In the genomic region with DNA sequence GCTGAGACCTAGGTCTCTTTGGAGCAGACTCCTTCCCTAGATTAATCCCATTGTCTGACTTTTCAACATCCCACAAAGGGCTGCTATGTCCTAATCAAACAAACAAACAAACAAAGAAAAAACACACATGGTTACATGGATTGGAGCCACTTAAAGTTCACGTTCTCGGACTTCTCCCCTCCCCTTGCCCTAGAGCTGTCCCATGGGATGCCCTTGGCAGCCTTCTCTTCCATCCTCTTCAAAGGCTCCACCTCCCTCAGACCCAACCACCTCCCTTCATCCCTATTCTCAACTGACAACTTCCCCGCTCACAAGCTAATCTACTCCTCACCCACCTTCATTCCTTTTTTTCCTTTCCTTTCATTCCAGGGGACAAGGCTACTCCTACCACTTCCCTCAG, we compare ENCODE assay signal across 22 cellular contexts. TPM values are rescaled to one million over a fixed set of nuclear protein-coding genes. Genes with fewer than 3 reads are reported as not detected.
DNase-seq lines count a peak whose midpoint lies in the region; ATAC-seq and TF ChIP-seq lines count a peak whose summit lies in the region.
"Had no signal": no experiment of that assay in that cellular context is flagged by ENCODE, and none has a peak within 500 bp of the region (broad histone marks: within the 10 kb centered on the region; RNA-seq: fewer than 3 reads in every experiment).

No MANE protein-coding gene starts in this region.

- H3K4me1 ChIP-seq in right atrium auricular region (peaks cover 0 to 64% of the 10 kb centered on the region in 2 donors), left ventricle myocardium inferior (peaks cover 68% of the 10 kb centered on the region)

- peak; percentile 82 for DNase-seq in Right ventricle myocardium superior
- DNase-seq in right atrium auricular region (ENCODE audit: low spot score): no peak
- DNase-seq in left ventricle myocardium inferior: peak; percentile 70
- peak; percentile 81 for DNase-seq in sciatic nerve (ENCODE audit: low spot score)
- no peak for DNase-seq in NCI-H2196 (lab: John Stamatoyannopoulos, UW; ENCODE audit: unreplicated experiment)
- no peak for DNase-seq in activated CD4-positive, alpha-beta T cell treated with anti-CD3 and anti-CD28 coated beads, Interleukin-2, amount 50 U/mL, for 1 hour
- DNase-seq in NCI-H2081 treated with DMSO at 0.1 percent for 48 hours (lab: John Stamatoyannopoulos, UW): no peak
- DNase-seq in stimulated activated CD4-positive, alpha-beta T cell treated with anti-CD3 and anti-CD28 coated beads, Interleukin-2, amount 100 ng/mL, for 48 hours: no peak
- DNase-seq: activated CD4-positive, alpha-beta memory T cell treated with anti-CD3 and anti-CD28 coated beads, Interleukin-2, amount 10 ng/mL, durations not matched to agents 7 days and 5 days; caudate nucleus; CD4-positive, alpha-beta memory T cell; effector memory CD4-positive, alpha-beta T cell; foreskin fibroblast; mesenchymal stem cell; MG63; NCI-H2171 treated with DMSO at 0.1 percent for 48 hours; NK-92 treated with Interleukin-12 subunit alpha and Interleukin-12 subunit beta, amount 100 ng/mL, for 24 hours; stimulated activated CD4-positive, alpha-beta T cell treated with anti-CD3 and anti-CD28 coated beads, Interleukin-4, amount 100 ng/mL, for 4 hours; T-cell; transverse colon had no signal

- H3K36me3 ChIP-seq in right atrium auricular region (no peaks in the 10 kb centered on the region), left ventricle myocardium inferior (no peaks in the 10 kb centered on the region)
- H3K36me3 ChIP-seq: MG63, transverse colon had no signal

- ATAC-seq in Right ventricle myocardium superior (ENCODE audit: poor library complexity) (peak; percentile 66), sciatic nerve (peak; percentile 89)
- ATAC-seq: T-cell had no signal

- no peaks in the 10 kb centered on the region for H3K9me3 ChIP-seq in right atrium auricular region
- no peaks in the 10 kb centered on the region for H3K9me3 ChIP-seq in left ventricle myocardium inferior (replicated peaks)
- H3K9me3 ChIP-seq: A549, MG63, transverse colon had no signal

- H3K27ac ChIP-seq in right atrium auricular region: peak overlapping the region in 1 of 2 donors; percentile 63
- peak overlapping the region; percentile 80 for H3K27ac ChIP-seq in left ventricle myocardium inferior (replicated peaks)
- H3K27ac ChIP-seq: A549, VCaP had no signal

- no peaks in the 10 kb centered on the region for H3K27me3 ChIP-seq in right atrium auricular region
- H3K27me3 ChIP-seq in left ventricle myocardium inferior (ENCODE audit: low read depth): no peaks in the 10 kb centered on the region
- H3K27me3 ChIP-seq: MG63, transverse colon had no signal

- intact Hi-C loops in Right ventricle myocardium superior (cut with DNase I) (loop anchor here (5.0 to 10.0 kb wide), 2 partner anchors 47 to 90 kb away; no protein-coding TSS in a partner anchor), left ventricle myocardium inferior (cut with micrococcal nuclease) (loop anchor here (10.0 kb wide), 1 partner anchor 50 kb away; no protein-coding TSS in a partner anchor), sciatic nerve (cut with DNase I) (no loop called here)

- no peak for TF ChIP-seq CTCF in right atrium auricular region (IDR thresholded peaks at IDR 0.05)
- TF ChIP-seq CTCF in left ventricle myocardium inferior (IDR thresholded peaks at IDR 0.05; ENCODE audit: borderline replicate concordance): no peak

- H3K4me3 ChIP-seq in right atrium auricular region (no peak overlapping the region), left ventricle myocardium inferior (no peak overlapping the region)
- H3K4me3 ChIP-seq: A549, MG63, transverse colon had no signal

RNA-seq across cellular contexts. Expression of gene GPR135, which starts 40.5 kb away (rescaled TPM):
- total RNA-seq in Right ventricle myocardium superior (1.4 TPM), right atrium auricular region (1 to 10 TPM; 4.1 to 5.0 TPM), left ventricle myocardium inferior (2.2 TPM), sciatic nerve (6.8 TPM)

RNA-seq across cellular contexts. Expression of gene L3HYPDH, which starts 59.5 kb away (rescaled TPM):
- 9.1 TPM for total RNA-seq in Right ventricle myocardium superior
- total RNA-seq in right atrium auricular region: 10 to 100 TPM; 26.5 to 29.8 TPM
- 9.1 TPM for total RNA-seq in left ventricle myocardium inferior
- 46.1 TPM for total RNA-seq in sciatic nerve

RNA-seq across cellular contexts. Expression of gene JKAMP, which starts 59.6 kb away (rescaled TPM):
- total RNA-seq in Right ventricle myocardium superior (22.3 TPM), right atrium auricular region (10 to 100 TPM; 38.0 to 66.0 TPM), left ventricle myocardium inferior (23.5 TPM), sciatic nerve (37.8 TPM)

Comparison
In these comparisons a context has a peak if more than half of its experiments do, and no peak if none do; other contexts are left out.
1. DNase-seq: peak in Right ventricle myocardium superior (single experiment), left ventricle myocardium inferior (single experiment) and sciatic nerve (single experiment); none in right atrium auricular region (single experiment), NCI-H2196 (single experiment), activated CD4-positive, alpha-beta T cell treated with anti-CD3 and anti-CD28 coated beads, Interleukin-2, amount 50 U/mL, for 1 hour (single experiment), NCI-H2081 treated with DMSO at 0.1 percent for 48 hours (single experiment) and stimulated activated CD4-positive, alpha-beta T cell treated with anti-CD3 and anti-CD28 coated beads, Interleukin-2, amount 100 ng/mL, for 48 hours (0 of 2).